Comparison of ENCODE assay signal across 32 cellular contexts in genomic region chr3:9030034-9030433, GRCh38.
"Had no signal": no experiment of that assay in that cellular context is flagged by ENCODE, and none has a peak within 500 bp of the region (broad histone marks: within the 10 kb centered on the region; RNA-seq: fewer than 3 reads in every experiment).

No MANE protein-coding gene starts in this region.

- H3K36me3 ChIP-seq: adrenal gland, ascending aorta, brain microvascular endothelial cell, breast epithelium, cardiac muscle cell had no signal

- H3K4me1 ChIP-seq: breast epithelium had no signal

- ATAC-seq: activated naive CD4-positive, alpha-beta T cell treated with anti-CD3 and anti-CD28 coated beads, Interleukin-2, amount 50 U/mL, for 72 hours; activated naive CD8-positive, alpha-beta T cell treated with anti-CD3 and anti-CD28 coated beads, Interleukin-2, amount 50 U/mL, for 24 hours; activated T-cell treated with anti-CD3 and anti-CD28 coated beads, Interleukin-2, amount 50 U/mL, for 4 hours; activated T-cell treated with anti-CD3 and anti-CD28 coated beads, Interleukin-2, amount 50 U/mL, for 72 hours; activated T-helper 17 cell treated with anti-CD3 and anti-CD28 coated beads, Interleukin-2, amount 50 U/mL, for 72 hours; body of pancreas had no signal

- FAIRE-seq: astrocyte, bronchial epithelial cell had no signal

- H3K9me3 ChIP-seq: adrenal gland, ascending aorta, body of pancreas, breast epithelium had no signal

- H3K4me3 ChIP-seq: adrenal gland, ascending aorta, body of pancreas, breast epithelium, cardiac muscle cell had no signal

- H3K27me3 ChIP-seq: adrenal gland, ascending aorta, body of pancreas, brain microvascular endothelial cell, breast epithelium, cardiac muscle cell had no signal

- DNase-seq: activated effector memory CD4-positive, alpha-beta T cell treated with anti-CD3 and anti-CD28 coated beads, Interleukin-2, amount 50 U/mL, for 16 hours; activated effector memory CD4-positive, alpha-beta T cell treated with Interleukin-2 at 50 U/mL for 16 hours; activated gamma-delta T cell; activated gamma-delta T cell treated with Interleukin-2 at 50 U/mL for 16 hours; activated naive CD4-positive, alpha-beta T cell; activated naive CD4-positive, alpha-beta T cell treated with anti-CD3 and anti-CD28 coated beads for 36 hours; activated naive CD4-positive, alpha-beta T cell treated with anti-CD3 and anti-CD28 coated beads, Interleukin-2, amount 10 ng/mL, durations not matched to agents 7 days and 5 days; activated naive CD4-positive, alpha-beta T cell treated with anti-CD3 and anti-CD28 coated beads, Interleukin-2, amount 50 U/mL, for 16 hours; activated naive CD4-positive, alpha-beta T cell treated with Interleukin-2 at 50 U/mL for 16 hours; activated naive CD8-positive, alpha-beta T cell treated with anti-CD3 and anti-CD28 coated beads for 36 hours; activated naive CD8-positive, alpha-beta T cell treated with anti-CD3 and anti-CD28 coated beads, Interleukin-2, amount 10 ng/mL, durations not matched to agents 7 days and 5 days; activated naive CD8-positive, alpha-beta T cell treated with anti-CD3 and anti-CD28 coated beads, Interleukin-2, amount 50 U/mL, for 24 hours; activated T-cell treated with anti-CD3 and anti-CD28 coated beads, Interleukin-2, amount 50 U/mL, for 24 hours; activated T-cell treated with anti-CD3 and anti-CD28 coated beads, Interleukin-2, amount 50 U/mL, for 4 hours; activated T-cell treated with anti-CD3 and anti-CD28 coated beads, Interleukin-2, amount 50 U/mL, for 48 hours; activated T-cell treated with anti-CD3 and anti-CD28 coated beads, Interleukin-2, amount 50 U/mL, for 72 hours; adrenal gland; amniotic stem cell; amygdala; aorta; body of pancreas; brain microvascular endothelial cell; caudate nucleus; central memory CD4-positive, alpha-beta T cell; cerebellar nuclear complex had no signal

- H3K27ac ChIP-seq: adrenal gland, ascending aorta, body of pancreas, brain microvascular endothelial cell, breast epithelium, cardiac muscle cell had no signal
